ENCODE assay signal across 11 cellular contexts in genomic region chr15:78069052-78069414, GRCh38. TPM values are rescaled to one million over a fixed set of nuclear protein-coding genes. Genes with fewer than 3 reads are reported as not detected.
A peak's percentile ranks its signal among the peaks of the same experiment; 100 is the strongest.
DNase-seq lines count a peak whose midpoint lies in the region; ATAC-seq, FAIRE-seq and TF ChIP-seq lines count a peak whose summit lies in the region.
"Had no signal": no experiment of that assay in that cellular context is flagged by ENCODE, and none has a peak within 500 bp of the region (broad histone marks: within the 10 kb centered on the region; RNA-seq: fewer than 3 reads in every experiment).

No MANE protein-coding gene starts in this region.

- no peaks in the 10 kb centered on the region for H3K9me3 Mint-ChIP-seq in T-helper 2 cell treated with Interferon-gamma antibody and Interleukin-4, amounts not matched to agents 5 μg/mL and 100 μg/mL, for 36 hours
- no peaks in the 10 kb centered on the region for H3K9me3 Mint-ChIP-seq in memory B cell

- H3K9me3 ChIP-seq in liver (ENCODE audit: control insufficient read depth in 4 of 4, low read length in 3 of 4) (no peaks in the 10 kb centered on the region), HepG2 (ENCODE audit: low read length) (no peaks in the 10 kb centered on the region)

- TF ChIP-seq CTCF in liver (IDR thresholded peaks at IDR 0.05; ENCODE audit: low read depth, low read length, missing input control) (no peak), HepG2 (CRISPR knock-in tag; IDR thresholded peaks at IDR 0.05) (no peak), RWPE1 (conservative IDR thresholded peaks at IDR 0.05; ENCODE audit: low read depth) (no peak)

- no peak overlapping the region for H3K4me3 ChIP-seq in liver (ENCODE audit: low read depth in 1 of 3, low read length in 3 of 3)
- H3K4me3 ChIP-seq in HepG2 (replicated peaks in 1 of 3; ENCODE audit: insufficient read depth in 1 of 3, low read depth in 2 of 3, low read length in 3 of 3) = no peak overlapping the region

- no peaks in the 10 kb centered on the region for H4K20me1 ChIP-seq in HepG2 (ENCODE audit: insufficient read depth, low read length)

- no peak for DNase-seq in HepG2 (ENCODE audit: low spot score)
- no peak for DNase-seq in T-helper 2 cell treated with Interferon-gamma antibody and Interleukin-4, amounts not matched to agents 5 μg/mL and 100 μg/mL, for 36 hours (ENCODE audit: low spot score)
- no peak for DNase-seq in memory B cell (ENCODE audit: low spot score in 2 of 2)
- no peak for DNase-seq in effector CD8-positive, alpha-beta T cell (lab: John Stamatoyannopoulos, UW)
- no peak for DNase-seq in D341Med (ENCODE audit: low spot score)
- no peak for DNase-seq in RWPE1 (ENCODE audit: low spot score)

- peak overlapping the region; percentile 93 for H3K27ac Mint-ChIP-seq in T-helper 2 cell treated with Interferon-gamma antibody and Interleukin-4, amounts not matched to agents 5 μg/mL and 100 μg/mL, for 36 hours
- H3K27ac Mint-ChIP-seq in memory B cell = peak overlapping the region; percentile 59

- POLR2A ChIA-PET in HepG2 (lab: Yijun Ruan, JAX) (no interaction called here), RWPE1 (lab: Yijun Ruan, JAX; ENCODE audit: low non-redundant PET) (no interaction called here)

- TF ChIP-seq EP300 in HepG2 (IDR thresholded peaks at IDR 0.05; ENCODE audit: low read depth in 2 of 2, low read length in 2 of 2) (no peak), HepG2 (CRISPR knock-in tag; IDR thresholded peaks at IDR 0.05; ENCODE audit: borderline replicate concordance) (no peak)

- H3K36me3 Mint-ChIP-seq in T-helper 2 cell treated with Interferon-gamma antibody and Interleukin-4, amounts not matched to agents 5 μg/mL and 100 μg/mL, for 36 hours (ENCODE audit: low read depth) = peaks cover 20% of the 10 kb centered on the region
- no peaks in the 10 kb centered on the region for H3K36me3 Mint-ChIP-seq in memory B cell

- intact Hi-C loops in HepG2 (cut with micrococcal nuclease; ENCODE audit: unreplicated experiment) = no loop called here

- H3K36me3 ChIP-seq in liver (ENCODE audit: control insufficient read depth in 4 of 4, insufficient read depth in 3 of 4, low read depth in 1 of 4, low read length in 3 of 4) = no peaks in the 10 kb centered on the region
- H3K36me3 ChIP-seq in HepG2 (replicated peaks in 1 of 2; ENCODE audit: control insufficient read depth in 1 of 2, insufficient read depth in 2 of 2, low read length in 2 of 2) = no peaks in the 10 kb centered on the region

- no peak overlapping the region for H3K4me3 Mint-ChIP-seq in T-helper 2 cell treated with Interferon-gamma antibody and Interleukin-4, amounts not matched to agents 5 μg/mL and 100 μg/mL, for 36 hours
- peak overlapping the region; percentile 43 for H3K4me3 Mint-ChIP-seq in memory B cell

- H3K4me2 ChIP-seq in HepG2 (ENCODE audit: low read depth, low read length) = no peak overlapping the region

- H3K27me3 ChIP-seq in liver (ENCODE audit: control insufficient read depth in 4 of 4, insufficient read depth in 4 of 4, low read length in 3 of 4) (no peaks in the 10 kb centered on the region), HepG2 (ENCODE audit: control insufficient read depth in 1 of 2, insufficient read depth in 2 of 2, low read length in 2 of 2) (no peaks in the 10 kb centered on the region)

- no TSS peak for BruUV-seq in HepG2 (replicated peaks; lab: Mats Ljungman, UMichigan)

- no peaks in the 10 kb centered on the region for H3K27me3 Mint-ChIP-seq in T-helper 2 cell treated with Interferon-gamma antibody and Interleukin-4, amounts not matched to agents 5 μg/mL and 100 μg/mL, for 36 hours (ENCODE audit: low read depth)
- no peaks in the 10 kb centered on the region for H3K27me3 Mint-ChIP-seq in memory B cell

- TF ChIP-seq POLR2A in HepG2 (IDR thresholded peaks at IDR 0.05; ENCODE audit: insufficient read depth in 1 of 2, low read depth in 2 of 2, low read length in 2 of 2) = no peak

- WGBS in liver = 62% methylated on average over 7 of the region's 7 CpGs
- 83% methylated on average over 7 of the region's 7 CpGs for WGBS in HepG2 (ENCODE audit: low lambda C conversion rate)

- in situ Hi-C loops in HepG2 (cut with HindIII; ENCODE audit: extremely low pct_ligation_motif_present, low pct_unique_long_range_greater_than_20kb) = no loop called here

- CTCF ChIA-PET in HepG2 (lab: Yijun Ruan, JAX; ENCODE audit: low intra/inter-chr PET ratio, low total read pairs) (interaction anchor here (0.8 kb wide), 1 partner anchor 39 kb away, joined by 3 read pairs; no protein-coding TSS in a partner anchor), RWPE1 (lab: Yijun Ruan, JAX) (no interaction called here)

- peaks cover 48% of the 10 kb centered on the region for H3K79me2 ChIP-seq in HepG2 (ENCODE audit: insufficient read depth, low read length)

- H3K9ac ChIP-seq in liver (ENCODE audit: low read depth in 1 of 2, low read length in 2 of 2) (peak overlapping the region in 1 of 2 donors; percentile 56), HepG2 (ENCODE audit: insufficient read depth, low read depth, low read length) (no peak overlapping the region)

- H3K27ac ChIP-seq in liver (ENCODE audit: low read depth in 1 of 2, low read length in 2 of 2) (peak overlapping the region; percentile 90 to 98), HepG2 (ENCODE audit: extremely low read length, insufficient read depth, low read length) (no peak overlapping the region), RWPE1 (no peak overlapping the region)

- no peak for FAIRE-seq in HepG2 (lab: Jason Lieb, UNC)
- FAIRE-seq: colon had no signal

- H3K4me1 ChIP-seq in liver (ENCODE audit: control insufficient read depth in 4 of 4, insufficient read depth in 4 of 4, low read length in 3 of 4) (peaks cover 25 to 75% (median 52%) of the 10 kb centered on the region in 4 donors), HepG2 (ENCODE audit: insufficient read depth, low read length) (peaks cover 99% of the 10 kb centered on the region)

- no peak for ATAC-seq in HepG2
- ATAC-seq in memory B cell (ENCODE audit: low read depth) = peak; percentile 39
- no peak for ATAC-seq in HG02884 (IDR thresholded peaks at IDR 0.05; ENCODE audit: unreplicated experiment)

- TF ChIP-seq RAD21 in liver (IDR thresholded peaks at IDR 0.05) (no peak), HepG2 (CRISPR knock-in tag; IDR thresholded peaks at IDR 0.05) (no peak)

- peaks cover 23% of the 10 kb centered on the region for H3K4me1 Mint-ChIP-seq in T-helper 2 cell treated with Interferon-gamma antibody and Interleukin-4, amounts not matched to agents 5 μg/mL and 100 μg/mL, for 36 hours (ENCODE audit: low read depth)
- peaks cover 44% of the 10 kb centered on the region for H3K4me1 Mint-ChIP-seq in memory B cell

- no peak overlapping the region for H2AFZ ChIP-seq in HepG2 (ENCODE audit: low read length)

TF ChIP-seq in HepG2, 621 proteins besides CTCF, POLR2A, EP300 and RAD21 (continues in another document):
- TF ChIP-seq RAD51 (IDR thresholded peaks at IDR 0.05; ENCODE audit: borderline replicate concordance) = no peak

RNA-seq across cellular contexts. Expression of gene TBC1D2B, which starts 8.5 kb away (rescaled TPM):
- total RNA-seq in liver (100 to 1,000 TPM in 1 of 2 donors, 1 to 10 TPM in 1; 8.4 to 119 TPM), HepG2 (2016; rRNA removed; fragmentation: Illumina TruSeq; extraction: Trizol) (7.9 and 10.1 TPM in 2 replicates)
- polyA plus RNA-seq in liver (10 to 100 TPM; 18.7 to 25.2 TPM), HepG2 (2011; rRNA removed) (14.4 and 18.8 TPM in 2 replicates)
- total RNA-seq in HepG2 (2016; cell fraction: cytosol; rRNA removed; fragmentation: Illumina TruSeq; extraction: Trizol; ENCODE audit: low read depth) = 4.1 and 5.1 TPM in 2 replicates
- total RNA-seq in HepG2 (2016; cell fraction: insoluble cytoplasmic fraction; rRNA removed; fragmentation: Illumina TruSeq; extraction: Trizol) = 7.4 and 10.4 TPM in 2 replicates
- total RNA-seq in HepG2 (2016; cell fraction: membrane; rRNA removed; fragmentation: Illumina TruSeq; extraction: Trizol) = 4.5 and 5.3 TPM in 2 replicates
- total RNA-seq in HepG2 (2016; cell fraction: nucleus; rRNA removed; fragmentation: Illumina TruSeq; extraction: Trizol) = 12.1 and 12.6 TPM in 2 replicates
- polyA plus RNA-seq in HepG2 (2011; cell fraction: cytosol; rRNA removed) = 8.9 and 11.2 TPM in 2 replicates
- 36.0 and 41.0 TPM in 2 replicates for polyA plus RNA-seq in HepG2 (2011; cell fraction: nucleus; rRNA removed)
- polyA plus RNA-seq in HepG2 (2012) = 7.6 and 13.3 TPM in 2 replicates
- 0.70 and 0.78 TPM in 2 replicates for polyA plus RNA-seq in HepG2 (2016; cell fraction: cytosol; fragmentation: Illumina TruSeq; extraction: Trizol; ENCODE audit: low read depth)
- 5.9 and 9.0 TPM in 2 replicates for polyA plus RNA-seq in HepG2 (2016; cell fraction: insoluble cytoplasmic fraction; fragmentation: Illumina TruSeq; extraction: Trizol; ENCODE audit: low read depth)
- 1.7 and 1.9 TPM in 2 replicates for polyA plus RNA-seq in HepG2 (2016; cell fraction: membrane; fragmentation: Illumina TruSeq; extraction: Trizol; ENCODE audit: low read depth)
- 16.5 and 18.2 TPM in 2 replicates for polyA plus RNA-seq in HepG2 (2016; cell fraction: nucleus; fragmentation: Illumina TruSeq; extraction: Trizol; ENCODE audit: insufficient read depth, low read depth)
- polyA minus RNA-seq in HepG2 (2011; rRNA and poly(A)+ RNA removed; ENCODE audit: low replicate concordance) = 27.1 and 31.4 TPM in 2 replicates
- polyA minus RNA-seq in HepG2 (2011; cell fraction: cytosol; rRNA and poly(A)+ RNA removed) = 8.7 and 10.4 TPM in 2 replicates
- 28.2 and 32.3 TPM in 2 replicates for polyA minus RNA-seq in HepG2 (2011; cell fraction: nucleus; rRNA and poly(A)+ RNA removed)

RNA-seq across cellular contexts. Expression of gene SH2D7, which starts 23.3 kb away (rescaled TPM):
- total RNA-seq in liver = not detected
- polyA plus RNA-seq in liver = not detected
- not detected in 2 replicates for total RNA-seq in HepG2 (2016; rRNA removed; fragmentation: Illumina TruSeq; extraction: Trizol)
- not detected in 2 replicates for total RNA-seq in HepG2 (2016; cell fraction: cytosol; rRNA removed; fragmentation: Illumina TruSeq; extraction: Trizol; ENCODE audit: low read depth)
- total RNA-seq in HepG2 (2016; cell fraction: insoluble cytoplasmic fraction; rRNA removed; fragmentation: Illumina TruSeq; extraction: Trizol) = not detected in 2 replicates
- total RNA-seq in HepG2 (2016; cell fraction: membrane; rRNA removed; fragmentation: Illumina TruSeq; extraction: Trizol) = not detected in 2 replicates
- total RNA-seq in HepG2 (2016; cell fraction: nucleus; rRNA removed; fragmentation: Illumina TruSeq; extraction: Trizol) = not detected in 2 replicates
- polyA plus RNA-seq in HepG2 (2011; rRNA removed) = not detected in 2 replicates
- polyA plus RNA-seq in HepG2 (2011; cell fraction: cytosol; rRNA removed) = not detected in 2 replicates
- polyA plus RNA-seq in HepG2 (2011; cell fraction: nucleus; rRNA removed) = not detected in 2 replicates
- 0.05 TPM in 1 of 2 replicates, not detected in the other for polyA plus RNA-seq in HepG2 (2012)
- not detected in 2 replicates for polyA plus RNA-seq in HepG2 (2016; cell fraction: cytosol; fragmentation: Illumina TruSeq; extraction: Trizol; ENCODE audit: low read depth)
- polyA plus RNA-seq in HepG2 (2016; cell fraction: insoluble cytoplasmic fraction; fragmentation: Illumina TruSeq; extraction: Trizol; ENCODE audit: low read depth) = not detected in 2 replicates
- polyA plus RNA-seq in HepG2 (2016; cell fraction: membrane; fragmentation: Illumina TruSeq; extraction: Trizol; ENCODE audit: low read depth) = not detected in 2 replicates
- polyA plus RNA-seq in HepG2 (2016; cell fraction: nucleus; fragmentation: Illumina TruSeq; extraction: Trizol; ENCODE audit: insufficient read depth, low read depth) = not detected in 2 replicates
- not detected in 2 replicates for polyA minus RNA-seq in HepG2 (2011; rRNA and poly(A)+ RNA removed; ENCODE audit: low replicate concordance)
- polyA minus RNA-seq in HepG2 (2011; cell fraction: cytosol; rRNA and poly(A)+ RNA removed) = not detected in 2 replicates
- polyA minus RNA-seq in HepG2 (2011; cell fraction: nucleus; rRNA and poly(A)+ RNA removed) = not detected in 2 replicates
- total RNA-seq: Daoy, SK-MEL-5 had no signal

Comparison
In these comparisons a context has a peak if more than half of its experiments do, and no peak if none do; other contexts are left out.
1. H3K27ac ChIP-seq: peak in liver (2 of 2); none in HepG2 (single experiment) and RWPE1 (single experiment).